Comparison of ENCODE assay signal across 1 cellular context in genomic region chr12:117518594-117519270, GRCh38.
TF ChIP-seq lines count a peak whose summit lies in the region.

No MANE protein-coding gene starts in this region.

TF ChIP-seq in HepG2, 621 proteins besides CTCF, POLR2A, EP300 and RAD21 (continued from another document):
- peak; percentile 54; the same call in 1 of the 2 replicates for TF ChIP-seq HDAC1 (CRISPR knock-in tag; IDR thresholded peaks at IDR 0.05)
- 0 out of 2 replicates have a peak, but pooled peaks have one; percentile 24 for TF ChIP-seq GFI1 (CRISPR knock-in tag; IDR thresholded peaks at IDR 0.05; ENCODE audit: borderline replicate concordance)
- 0 out of 2 replicates have a peak, but pooled peaks have one; percentile 34 for TF ChIP-seq ZNF503 (CRISPR knock-in tag; IDR thresholded peaks at IDR 0.05)
- TF ChIP-seq ZNF556 (CRISPR knock-in tag; IDR thresholded peaks at IDR 0.05; ENCODE audit: borderline replicate concordance) = peak; percentile 59; the same call in 1 of the 2 replicates
- 0 out of 2 replicates have a peak, but pooled peaks have one; percentile 34 for TF ChIP-seq ARID3A (IDR thresholded peaks at IDR 0.05; ENCODE audit: low read depth, low read length)
